In genomic region chr7:117005449-117005848, GRCh38 we compare ENCODE assay signal across 16 cellular contexts. TPM values are rescaled to one million over a fixed set of nuclear protein-coding genes. Genes with fewer than 3 reads are reported as not detected.
DNase-seq lines count a peak whose midpoint lies in the region; FAIRE-seq and TF ChIP-seq lines count a peak whose summit lies in the region.
"Had no signal": no experiment of that assay in that cellular context is flagged by ENCODE, and none has a peak within 500 bp of the region (broad histone marks: within the 10 kb centered on the region; RNA-seq: fewer than 3 reads in every experiment).

No MANE protein-coding gene starts in this region.

- no peaks in the 10 kb centered on the region for H3K36me3 Mint-ChIP-seq in chondrocyte (ENCODE audit: low read depth)
- H3K36me3 Mint-ChIP-seq: CD8-positive, alpha-beta memory T cell had no signal

- H3K36me3 ChIP-seq in SJSA1: no peaks in the 10 kb centered on the region
- H3K36me3 ChIP-seq in mesodermal cell (ENCODE audit: control insufficient read depth, insufficient read depth, low read length): no peaks in the 10 kb centered on the region
- H3K36me3 ChIP-seq in spleen: no peaks in the 10 kb centered on the region
- H3K36me3 ChIP-seq: BLaER1 had no signal

- WGBS in mesodermal cell (ENCODE audit: insufficient coverage in 2 of 2), 2 experiments: no CpG with 5 or more reads among the region's 2 CpGs
- 82 to 93% (median 90%) methylated on average over 2 of the region's 2 CpGs for WGBS in spleen, 5 donors

- peak overlapping the region; percentile 90 for H3K27ac Mint-ChIP-seq in chondrocyte (ENCODE audit: unreplicated experiment)
- H3K27ac Mint-ChIP-seq: CD8-positive, alpha-beta memory T cell had no signal

- H3K27me3 ChIP-seq in SJSA1 (replicated peaks) (no peaks in the 10 kb centered on the region), spleen (replicated peaks in 1 of 7) (no peaks in the 10 kb centered on the region)
- H3K27me3 ChIP-seq: BLaER1 had no signal

- H3K27me3 Mint-ChIP-seq in chondrocyte (ENCODE audit: low read depth): no peaks in the 10 kb centered on the region

- H3K9me3 ChIP-seq in SJSA1 (replicated peaks) (no peaks in the 10 kb centered on the region), mesodermal cell (ENCODE audit: control insufficient read depth, low read length) (no peaks in the 10 kb centered on the region), spleen (no peaks in the 10 kb centered on the region)
- H3K9me3 ChIP-seq: BLaER1 had no signal

- H3K4me1 ChIP-seq in SJSA1 (replicated peaks) (peaks cover 44% of the 10 kb centered on the region), mesodermal cell (ENCODE audit: control insufficient read depth, insufficient read depth, low read length, poor library complexity, severe bottlenecking) (peaks cover 12% of the 10 kb centered on the region), spleen (peaks cover 0 to 35% (median 15%) of the 10 kb centered on the region in 6 donors)

- DNase-seq in SJSA1 (ENCODE audit: low read depth in 1 of 2, low spot score in 2 of 2) (no peak), chondrocyte (ENCODE audit: low spot score) (no peak), urothelium cell line (ENCODE audit: low spot score) (peak; percentile 7), NAMALWA (ENCODE audit: low spot score) (no peak), KG1 (lab: John Stamatoyannopoulos, UW) (no peak), spleen (no peak)
- DNase-seq: CD8-positive, alpha-beta memory T cell; H9; Karpas-422; MM.1S; NCI-H1930; NCI-H510A; NCI-H82 had no signal

- H3K9me3 Mint-ChIP-seq in chondrocyte (ENCODE audit: low read depth): peaks cover 2% of the 10 kb centered on the region
- H3K9me3 Mint-ChIP-seq: CD8-positive, alpha-beta memory T cell; H9 had no signal

- H3K27ac ChIP-seq in SJSA1 (peak overlapping the region; percentile 92), mesodermal cell (ENCODE audit: low read depth, low read length, severe bottlenecking) (peak overlapping the region; percentile 65), spleen (no peak overlapping the region)
- H3K27ac ChIP-seq: BLaER1 had no signal

- intact Hi-C loops in spleen (cut with DNase I; ENCODE audit: low total_unique reads): no loop called here

- TF ChIP-seq CTCF in chondrocyte (IDR thresholded peaks at IDR 0.05): no peak
- no peak for TF ChIP-seq CTCF in spleen (IDR thresholded peaks at IDR 0.05 in 8 of 11, conservative IDR thresholded peaks at IDR 0.05 in 3 of 11)

- no peak overlapping the region for H3K4me3 Mint-ChIP-seq in chondrocyte (ENCODE audit: unreplicated experiment)
- H3K4me3 Mint-ChIP-seq: CD8-positive, alpha-beta memory T cell; H9 had no signal

- H3K4me3 ChIP-seq in SJSA1: no peak overlapping the region
- H3K4me3 ChIP-seq in mesodermal cell (ENCODE audit: extremely low read depth, insufficient read depth, low read length, poor library complexity, severe bottlenecking): no peak overlapping the region
- no peak overlapping the region for H3K4me3 ChIP-seq in spleen
- H3K4me3 ChIP-seq: BLaER1 had no signal

- no peak for FAIRE-seq in urothelium cell line (lab: Jason Lieb, UNC)
- FAIRE-seq: HepG2 had no signal

- H3K4me1 Mint-ChIP-seq in chondrocyte (ENCODE audit: low read depth): peaks cover 78% of the 10 kb centered on the region

- no peak for TF ChIP-seq POLR2A in spleen (IDR thresholded peaks at IDR 0.05)

RNA-seq across cellular contexts. Expression of gene ST7, which starts 52.1 kb away (rescaled TPM):
- 14.7 TPM in 2 replicates for total RNA-seq in SJSA1 (2014; rRNA removed; shearing (Covaris generic))
- total RNA-seq in chondrocyte (64.8 to 76.4 TPM (median 69.7 TPM) in 3 replicates), spleen (10 to 100 TPM; 11.7 to 36.4 (median 16.5) TPM)
- polyA plus RNA-seq in mesodermal cell (2013, experiment 1 of 2): 16.9 TPM
- 20.8 TPM for polyA plus RNA-seq in mesodermal cell (2013, experiment 2 of 2)
- polyA plus RNA-seq in spleen: 10 to 100 TPM in 1 of 3 donors, 1 to 10 TPM in 2; 4.7 to 10.6 (median 5.5) TPM

Comparison
In these comparisons a context has a peak if more than half of its experiments do, and no peak if none do; other contexts are left out.
1. H3K27ac ChIP-seq: peak in SJSA1 (single experiment) and mesodermal cell (single experiment); none in spleen (0 of 8).